12 cellular contexts compared by ENCODE assay signal in genomic region chr19:10352764-10353671, GRCh38. TPM values are rescaled to one million over a fixed set of nuclear protein-coding genes. Genes with fewer than 3 reads are reported as not detected.
A peak's percentile ranks its signal among the peaks of the same experiment; 100 is the strongest.
DNase-seq lines count a peak whose midpoint lies in the region; ATAC-seq and TF ChIP-seq lines count a peak whose summit lies in the region.
"Had no signal": no experiment of that assay in that cellular context is flagged by ENCODE, and none has a peak within 500 bp of the region (broad histone marks: within the 10 kb centered on the region; RNA-seq: fewer than 3 reads in every experiment).

No MANE protein-coding gene starts in this region.

- no peak for TF ChIP-seq CTCF in HEK293 (tag by site-specific recombination; IDR thresholded peaks at IDR 0.05)

- H3K9me3 ChIP-seq in HEK293 (ENCODE audit: control insufficient read depth, insufficient read depth, low read depth, low read length), result no peaks in the 10 kb centered on the region
- no peaks in the 10 kb centered on the region for H3K9me3 ChIP-seq in iPS-20b (ENCODE audit: insufficient read depth, low read depth, low read length)
- H3K9me3 ChIP-seq: BLaER1, SJCRH30 had no signal

- CTCF ChIA-PET in HEK293 (lab: Yijun Ruan, JAX), result no interaction called here

- DNase-seq in ecto neural progenitor cell (ENCODE audit: low spot score) (peak; percentile 92), sciatic nerve (ENCODE audit: low spot score) (peak; percentile 93), HuH-7 (ENCODE audit: low spot score) (no peak)
- DNase-seq in stimulated activated CD4-positive, alpha-beta T cell treated with anti-CD3 and anti-CD28 coated beads, Interleukin-4, amount 100 ng/mL, for 4 hours, result no peak
- DNase-seq: activated CD4-positive, CD25-positive, alpha-beta regulatory T cell; effector CD4-positive, alpha-beta T cell had no signal

- H3K9ac ChIP-seq in iPS-20b (ENCODE audit: low read depth, low read length), result peak overlapping the region; percentile 83; the same call in 1 of the 2 replicates
- H3K9ac ChIP-seq: BLaER1 had no signal

- H3K36me3 ChIP-seq in HEK293 (ENCODE audit: control insufficient read depth in 2 of 2, insufficient read depth in 1 of 2, low read length in 2 of 2) (peaks cover 4 to 62% of the 10 kb centered on the region in 2 experiments; a peak in 2 of 3 replicates), iPS-20b (ENCODE audit: insufficient read depth, low read depth, low read length) (peaks cover 5% of the 10 kb centered on the region; the same call in 1 of the 2 replicates)

- H3K4me3 ChIP-seq in HEK293 (ENCODE audit: low read depth, low read length) (no peak overlapping the region), iPS-20b (ENCODE audit: low read length) (peak overlapping the region; percentile 79)
- H3K4me3 ChIP-seq: BLaER1, SJCRH30 had no signal

- H3K27me3 ChIP-seq in iPS-20b (ENCODE audit: insufficient read depth, low read length), result no peaks in the 10 kb centered on the region
- H3K27me3 ChIP-seq: BLaER1, SJCRH30 had no signal

- POLR2A ChIA-PET in HEK293 (lab: Yijun Ruan, JAX), result interaction anchor here (1.2 kb wide), 1 partner anchor 28 kb away, joined by 3 read pairs; the partner anchor contains the start of gene TYK2

- H3K27ac ChIP-seq in HEK293 (ENCODE audit: extremely low read depth, low read depth, low read length) (no peak overlapping the region), iPS-20b (ENCODE audit: low read length) (peak overlapping the region; percentile 94)
- H3K27ac ChIP-seq: BLaER1, SJCRH30 had no signal

- peak; percentile 95 for ATAC-seq in sciatic nerve
- ATAC-seq in GM18502 (IDR thresholded peaks at IDR 0.05; ENCODE audit: poor library complexity, unreplicated experiment), result no peak
- no peak for ATAC-seq in GM18870 (IDR thresholded peaks at IDR 0.05; ENCODE audit: unreplicated experiment)

- no peaks in the 10 kb centered on the region for H3K4me1 ChIP-seq in HEK293 (ENCODE audit: control insufficient read depth, insufficient read depth, low read length)
- H3K4me1 ChIP-seq in iPS-20b (ENCODE audit: insufficient read depth, low read length), result no peaks in the 10 kb centered on the region
- H3K4me1 ChIP-seq: BLaER1, SJCRH30 had no signal

- intact Hi-C loops in sciatic nerve (cut with DNase I), result no loop called here

TF ChIP-seq in HEK293, 187 proteins besides CTCF, POLR2A, EP300 and RAD21:
- TF ChIP-seq PRDM10 (tag by site-specific recombination; IDR thresholded peaks at IDR 0.05), result peak; percentile 14; the same call in 1 of the 2 replicates
- TF ChIP-seq ZNF600 (tag by site-specific recombination; IDR thresholded peaks at IDR 0.05), result peak; percentile 52; the same call in 1 of the 2 replicates
- TF ChIP-seq OSR2 (tag by site-specific recombination; IDR thresholded peaks at IDR 0.05), result no peak

RNA-seq across cellular contexts. Expression of gene ICAM3, which starts 13.6 kb away (rescaled TPM):
- 10.5 TPM for total RNA-seq in sciatic nerve

RNA-seq across cellular contexts. Expression of gene RAVER1, which starts 19.7 kb away (rescaled TPM):
- 20.3 TPM for total RNA-seq in sciatic nerve

RNA-seq across cellular contexts. Expression of gene TYK2, which starts 27.4 kb away (rescaled TPM):
- total RNA-seq in sciatic nerve, result 128 TPM

RNA-seq across cellular contexts. Expression of gene FDX2, which starts 37.2 kb away (rescaled TPM):
- total RNA-seq in sciatic nerve, result 15.2 TPM

RNA-seq across cellular contexts. Expression of gene ZGLP1, which starts 43.4 kb away (rescaled TPM):
- total RNA-seq in sciatic nerve, result 5.7 TPM

Comparison
In these comparisons a context has a peak if more than half of its experiments do, and no peak if none do; other contexts are left out.
1. DNase-seq: peak in ecto neural progenitor cell (single experiment) and sciatic nerve (single experiment); none in stimulated activated CD4-positive, alpha-beta T cell treated with anti-CD3 and anti-CD28 coated beads, Interleukin-4, amount 100 ng/mL, for 4 hours (0 of 2) and HuH-7 (single experiment).